Comparison of ENCODE assay signal across 21 cellular contexts in genomic region chr5:108650997-108651396, GRCh38.
A peak's percentile ranks its signal among the peaks of the same experiment; 100 is the strongest.
DNase-seq lines count a peak whose midpoint lies in the region; ATAC-seq and TF ChIP-seq lines count a peak whose summit lies in the region.
"Had no signal": no experiment of that assay in that cellular context is flagged by ENCODE, and none has a peak within 500 bp of the region (broad histone marks: within the 10 kb centered on the region; RNA-seq: fewer than 3 reads in every experiment).

No MANE protein-coding gene starts in this region.

- TF ChIP-seq CTCF in brain microvascular endothelial cell (IDR thresholded peaks at IDR 0.05; ENCODE audit: low read depth, low read length, missing control alignments) (no peak), foreskin fibroblast (IDR thresholded peaks at IDR 0.05; ENCODE audit: low read depth, low read length) (no peak)

- H3K27ac Mint-ChIP-seq in activated CD4-positive, alpha-beta T cell treated with anti-CD3 and anti-CD28 coated beads, Interleukin-2, amount 10 ng/mL, durations not matched to agents 24 days and 14 days: no peak overlapping the region
- H3K27ac Mint-ChIP-seq: dendritic cell treated with granulocyte-macrophage colony-stimulating factor and Interleukin-4, amounts not matched to agents 40 ng/mL and 50 ng/mL, for 4 days; H9 had no signal

- intact Hi-C loops in activated CD4-positive, alpha-beta T cell treated with anti-CD3 and anti-CD28 coated beads, Interleukin-2, amount 10 ng/mL, durations not matched to agents 24 days and 14 days (cut with micrococcal nuclease): no loop called here

- no peaks in the 10 kb centered on the region for H3K36me3 Mint-ChIP-seq in activated CD4-positive, alpha-beta T cell treated with anti-CD3 and anti-CD28 coated beads, Interleukin-2, amount 10 ng/mL, durations not matched to agents 24 days and 14 days (ENCODE audit: low read depth)

- peak; percentile 78 for DNase-seq in HS-5 (ENCODE audit: low read depth)
- DNase-seq in brain microvascular endothelial cell: peak; percentile 70
- peak; percentile 77 to 86 for DNase-seq in foreskin fibroblast
- no peak for DNase-seq in NCI-H2107 treated with DMSO at 0.1 percent for 48 hours (lab: John Stamatoyannopoulos, UW; ENCODE audit: unreplicated experiment)
- DNase-seq in activated CD4-positive, alpha-beta T cell treated with anti-CD3 and anti-CD28 coated beads, Interleukin-2, amount 10 ng/mL, durations not matched to agents 24 days and 14 days: no peak
- no peak for DNase-seq in activated naive CD4-positive, alpha-beta T cell (lab: John Stamatoyannopoulos, UW)
- DNase-seq: activated CD4-positive, alpha-beta T cell treated with anti-CD3 and anti-CD28 coated beads for 1 hour; activated gamma-delta T cell; aorta; C1 segment of cervical spinal cord; H9; KBM-7; NCI-H2081; NCI-H526; ovary; stimulated activated CD4-positive, alpha-beta T cell treated with anti-CD3 and anti-CD28 coated beads, Interleukin-4, amount 100 ng/mL, for 24 hours; stimulated activated CD8-positive, alpha-beta memory T cell treated with anti-CD3 and anti-CD28 coated beads, Interleukin-4, amount 100 ng/mL, for 48 hours; testis had no signal

- no peak overlapping the region for H3K4me3 ChIP-seq in brain microvascular endothelial cell (ENCODE audit: low read depth, low read length)
- H3K4me3 ChIP-seq in foreskin fibroblast (ENCODE audit: low read depth in 1 of 2, low read length in 2 of 2): no peak overlapping the region
- H3K4me3 ChIP-seq: esophagus muscularis mucosa, ovary, testis had no signal

- peak overlapping the region; percentile 39 for H3K27ac ChIP-seq in brain microvascular endothelial cell
- H3K27ac ChIP-seq: esophagus muscularis mucosa, ovary, testis had no signal

- no peak for ATAC-seq in GM21447 (IDR thresholded peaks at IDR 0.05; ENCODE audit: unreplicated experiment)

- no peaks in the 10 kb centered on the region for H3K27me3 ChIP-seq in brain microvascular endothelial cell (replicated peaks)
- H3K27me3 ChIP-seq: esophagus muscularis mucosa, ovary, testis had no signal

- no peaks in the 10 kb centered on the region for H3K36me3 ChIP-seq in brain microvascular endothelial cell (replicated peaks)
- H3K36me3 ChIP-seq: esophagus muscularis mucosa, ovary had no signal

- no peak overlapping the region for H3K4me3 Mint-ChIP-seq in activated CD4-positive, alpha-beta T cell treated with anti-CD3 and anti-CD28 coated beads, Interleukin-2, amount 10 ng/mL, durations not matched to agents 24 days and 14 days
- H3K4me3 Mint-ChIP-seq: dendritic cell treated with granulocyte-macrophage colony-stimulating factor and Interleukin-4, amounts not matched to agents 40 ng/mL and 50 ng/mL, for 4 days; H9 had no signal

- no peaks in the 10 kb centered on the region for H3K4me1 Mint-ChIP-seq in activated CD4-positive, alpha-beta T cell treated with anti-CD3 and anti-CD28 coated beads, Interleukin-2, amount 10 ng/mL, durations not matched to agents 24 days and 14 days

- in situ Hi-C loops in brain microvascular endothelial cell (cut with HindIII; ENCODE audit: low pct_ligation_motif_present, low sequenced_read_pairs): no loop called here

- H3K9me3 Mint-ChIP-seq in activated CD4-positive, alpha-beta T cell treated with anti-CD3 and anti-CD28 coated beads, Interleukin-2, amount 10 ng/mL, durations not matched to agents 24 days and 14 days: no peaks in the 10 kb centered on the region

- peaks cover 5% of the 10 kb centered on the region for H3K27me3 Mint-ChIP-seq in activated CD4-positive, alpha-beta T cell treated with anti-CD3 and anti-CD28 coated beads, Interleukin-2, amount 10 ng/mL, durations not matched to agents 24 days and 14 days
- H3K27me3 Mint-ChIP-seq: dendritic cell treated with granulocyte-macrophage colony-stimulating factor and Interleukin-4, amounts not matched to agents 40 ng/mL and 50 ng/mL, for 4 days had no signal

Comparison
In these comparisons a context has a peak if more than half of its experiments do, and no peak if none do; other contexts are left out.
1. DNase-seq: peak in HS-5 (single experiment), brain microvascular endothelial cell (single experiment) and foreskin fibroblast (2 of 2); none in NCI-H2107 treated with DMSO at 0.1 percent for 48 hours (single experiment), activated CD4-positive, alpha-beta T cell treated with anti-CD3 and anti-CD28 coated beads, Interleukin-2, amount 10 ng/mL, durations not matched to agents 24 days and 14 days (single experiment) and activated naive CD4-positive, alpha-beta T cell (0 of 4).